In the genomic region with DNA sequence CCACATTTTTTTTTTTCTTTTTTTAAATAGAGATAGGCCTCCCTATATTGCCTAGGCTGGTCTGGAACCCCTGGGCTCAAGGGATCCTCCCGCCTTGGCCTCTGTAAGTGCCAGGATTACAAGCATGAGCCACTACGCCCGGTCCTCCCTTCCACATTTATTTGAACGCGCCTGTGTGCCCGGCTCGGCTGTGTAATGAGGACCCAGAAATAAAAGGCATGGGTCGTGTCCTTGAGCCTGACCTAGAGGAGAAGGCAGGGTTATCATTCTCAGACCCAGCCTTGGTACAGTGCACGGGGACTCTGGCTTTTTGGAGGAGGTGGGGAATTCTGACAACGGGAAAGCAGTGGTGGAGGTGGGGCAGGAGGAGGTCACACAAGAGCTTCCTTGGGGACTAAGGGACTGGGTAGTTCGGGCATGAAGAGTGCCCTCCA, we compare ENCODE assay signal across 8 cellular contexts. TPM values are rescaled to one million over a fixed set of nuclear protein-coding genes. Genes with fewer than 3 reads are reported as not detected.
DNase-seq lines count a peak whose midpoint lies in the region; ATAC-seq lines count a peak whose summit lies in the region.

No MANE protein-coding gene starts in this region.

- H3K27me3 ChIP-seq in SJCRH30 (no peaks in the 10 kb centered on the region), esophagus (ENCODE audit: control insufficient read depth in 1 of 2, insufficient read depth in 2 of 2, low read length in 2 of 2) (no peaks in the 10 kb centered on the region), rectal smooth muscle tissue (ENCODE audit: control insufficient read depth, insufficient read depth, low read length) (no peaks in the 10 kb centered on the region)

- H3K36me3 ChIP-seq in SJCRH30 (peaks cover 30% of the 10 kb centered on the region), esophagus (ENCODE audit: control insufficient read depth in 2 of 2, insufficient read depth in 2 of 2, low read length in 1 of 2) (no peaks in the 10 kb centered on the region), rectal smooth muscle tissue (ENCODE audit: control insufficient read depth, insufficient read depth, low read length) (no peaks in the 10 kb centered on the region)

- 0 to 2% methylated on average over 11 of the region's 11 CpGs for WGBS in esophagus, 2 donors

- no peak overlapping the region for H3K9ac ChIP-seq in rectal smooth muscle tissue (ENCODE audit: low read length)

- peak overlapping the region; percentile 90 for H3K4me3 ChIP-seq in SJCRH30
- H3K4me3 ChIP-seq in esophagus (ENCODE audit: low read depth in 1 of 2, low read length in 2 of 2), result peak overlapping the region; percentile 71 to 85
- H3K4me3 ChIP-seq in rectal smooth muscle tissue (ENCODE audit: low read length), result peak overlapping the region; percentile 88

- H3K9me3 ChIP-seq in SJCRH30 (replicated peaks), result no peaks in the 10 kb centered on the region
- no peaks in the 10 kb centered on the region for H3K9me3 ChIP-seq in esophagus (ENCODE audit: control insufficient read depth in 2 of 2, insufficient read depth in 1 of 2, low read depth in 1 of 2, low read length in 1 of 2)

- DNase-seq in stimulated activated CD4-positive, alpha-beta T cell treated with anti-CD3 and anti-CD28 coated beads, Interleukin-15, amount 100 ng/mL, for 24 hours, result peak; percentile 16
- no peak for DNase-seq in stimulated activated CD4-positive, alpha-beta T cell treated with anti-CD3 and anti-CD28 coated beads, Interleukin-4, amount 100 ng/mL, for 24 hours
- DNase-seq in SJCRH30 (peak; percentile 38 to 45), NCI-H2029 (lab: John Stamatoyannopoulos, UW) (no peak)

- ATAC-seq in HG02571 (IDR thresholded peaks at IDR 0.05; ENCODE audit: unreplicated experiment) (no peak), GM21786 (IDR thresholded peaks at IDR 0.05; ENCODE audit: unreplicated experiment) (no peak)

- H3K27ac ChIP-seq in SJCRH30 (peak overlapping the region; percentile 93), esophagus (ENCODE audit: low read depth in 2 of 2, low read length in 1 of 2) (no peak overlapping the region), rectal smooth muscle tissue (ENCODE audit: low read depth, low read length) (no peak overlapping the region)

- H3K4me1 ChIP-seq in SJCRH30 (peaks cover 10% of the 10 kb centered on the region), esophagus (ENCODE audit: control insufficient read depth in 2 of 2, insufficient read depth in 2 of 2, low read length in 1 of 2) (no peaks in the 10 kb centered on the region), rectal smooth muscle tissue (ENCODE audit: control insufficient read depth, insufficient read depth, low read length) (peaks cover 2% of the 10 kb centered on the region)

RNA-seq across cellular contexts. Expression of gene CENPF, which starts 0.8 kb away (rescaled TPM):
- 213 and 231 TPM in 2 replicates for total RNA-seq in SJCRH30 (2014; rRNA removed; shearing (Covaris generic))
- polyA plus RNA-seq in esophagus, result 10 to 100 TPM in 1 of 2 donors, 1 to 10 TPM in 1; 7.0 to 15.9 TPM

RNA-seq across cellular contexts. Expression of gene PTPN14, which starts 52.4 kb away (rescaled TPM):
- total RNA-seq in SJCRH30 (2014; rRNA removed; shearing (Covaris generic)), result 22.1 and 24.3 TPM in 2 replicates
- 1 to 10 TPM; 2.4 to 4.1 TPM for polyA plus RNA-seq in esophagus

Comparison
In these comparisons a context has a peak if more than half of its experiments do, and no peak if none do; other contexts are left out.
1. DNase-seq: peak in stimulated activated CD4-positive, alpha-beta T cell treated with anti-CD3 and anti-CD28 coated beads, Interleukin-15, amount 100 ng/mL, for 24 hours (single experiment) and SJCRH30 (2 of 2); none in stimulated activated CD4-positive, alpha-beta T cell treated with anti-CD3 and anti-CD28 coated beads, Interleukin-4, amount 100 ng/mL, for 24 hours (single experiment) and NCI-H2029 (single experiment).
2. Peak in every context shown above with its lines, with median percentiles within 50 percentile points of each other: H3K4me3 ChIP-seq.